In the genomic region with DNA sequence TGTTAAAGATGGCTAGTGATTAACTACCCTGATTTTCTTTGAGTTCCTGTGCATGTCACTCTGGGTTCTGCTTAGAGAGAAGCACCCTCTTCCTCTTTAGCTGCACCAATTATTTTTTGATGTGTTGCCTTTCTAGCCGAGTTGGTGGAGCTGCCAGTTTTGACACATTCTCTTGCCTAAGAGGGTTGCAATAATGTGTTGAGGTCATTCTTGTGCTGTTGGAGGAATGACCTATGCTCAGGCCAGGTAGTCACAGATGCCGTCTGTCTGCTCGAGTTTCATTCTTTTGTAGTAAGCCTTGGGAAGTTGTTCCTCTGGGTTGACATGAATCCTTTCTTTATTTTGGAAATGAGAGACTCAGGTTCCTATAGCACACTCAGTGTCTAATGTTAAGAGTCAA, we compare ENCODE assay signal across 14 cellular contexts.
DNase-seq lines count a peak whose midpoint lies in the region; ATAC-seq, FAIRE-seq and TF ChIP-seq lines count a peak whose summit lies in the region.
"Had no signal": no experiment of that assay in that cellular context is flagged by ENCODE, and none has a peak within 500 bp of the region (broad histone marks: within the 10 kb centered on the region; RNA-seq: fewer than 3 reads in every experiment).

No MANE protein-coding gene starts in this region.

- no peak for TF ChIP-seq CTCF in AG10803 (conservative IDR thresholded peaks at IDR 0.05; ENCODE audit: low read length)
- TF ChIP-seq CTCF in bronchial epithelial cell (IDR thresholded peaks at IDR 0.05; ENCODE audit: insufficient read depth, low read length, severe bottlenecking) = no peak

- peak; percentile 56 for ATAC-seq in left colon
- no peak for ATAC-seq in HG03457 (IDR thresholded peaks at IDR 0.05; ENCODE audit: unreplicated experiment)
- ATAC-seq: PC-3 had no signal

- peak; percentile 38 for DNase-seq in AG10803 (ENCODE audit: low read depth)
- DNase-seq in MV-4-11 (lab: John Stamatoyannopoulos, UW) = peak; percentile 81
- peak; percentile 90 for DNase-seq in bronchial epithelial cell (ENCODE audit: low read depth)
- no peak for DNase-seq in left colon
- DNase-seq in activated naive CD4-positive, alpha-beta T cell (lab: John Stamatoyannopoulos, UW) = no peak
- DNase-seq in GM12892 (ENCODE audit: insufficient read length) = no peak
- DNase-seq in activated gamma-delta T cell (lab: John Stamatoyannopoulos, UW) = no peak
- DNase-seq: anterior cingulate cortex, endodermal cell, naive B cell, NCI-H1417 treated with DMSO at 0.1 percent for 48 hours, PC-3, spleen had no signal

- no peak for TF ChIP-seq POLR2A in GM12892 (IDR thresholded peaks at IDR 0.05; ENCODE audit: low read depth, low read length)

- no peaks in the 10 kb centered on the region for H3K27me3 ChIP-seq in bronchial epithelial cell (ENCODE audit: control insufficient read depth, insufficient read depth, low read length)
- H3K27me3 ChIP-seq: spleen had no signal

- no peaks in the 10 kb centered on the region for H3K36me3 ChIP-seq in bronchial epithelial cell (ENCODE audit: control insufficient read depth, insufficient read depth, low read length)
- H3K36me3 ChIP-seq: spleen had no signal

- FAIRE-seq in bronchial epithelial cell (lab: Jason Lieb, UNC) = no peak
- FAIRE-seq in GM12892 (lab: Jason Lieb, UNC) = no peak

- intact Hi-C loops in left colon (cut with DNase I, micrococcal nuclease) = no loop called here

- H3K4me3 ChIP-seq in AG10803 (ENCODE audit: low read length) (no peak overlapping the region), bronchial epithelial cell (ENCODE audit: low read depth, low read length) (no peak overlapping the region)
- H3K4me3 ChIP-seq: spleen had no signal

Comparison
In these comparisons a context has a peak if more than half of its experiments do, and no peak if none do; other contexts are left out.
1. DNase-seq: peak in AG10803 (single experiment), MV-4-11 (single experiment) and bronchial epithelial cell (single experiment); none in left colon (0 of 2), activated naive CD4-positive, alpha-beta T cell (0 of 4), GM12892 (single experiment) and activated gamma-delta T cell (single experiment).